Comparison of ENCODE assay signal across 8 cellular contexts in genomic region chr5:67350600-67351315, GRCh38.
A peak's percentile ranks its signal among the peaks of the same experiment; 100 is the strongest.
DNase-seq lines count a peak whose midpoint lies in the region; ATAC-seq and TF ChIP-seq lines count a peak whose summit lies in the region.

No MANE protein-coding gene starts in this region.

- H3K4me3 ChIP-seq in Peyer's patch, result peak overlapping the region in 2 of 4 donors; percentile 4 to 19

- peak overlapping the region in 3 of 4 donors; percentile 42 to 50 (median 44) for H3K27ac ChIP-seq in Peyer's patch

- DNase-seq in stimulated activated naive CD4-positive, alpha-beta T cell (lab: John Stamatoyannopoulos, UW), result peak in 4 of 6 experiments; percentile 3 to 47 (median 35)
- DNase-seq in stimulated activated naive CD4-positive, alpha-beta T cell treated with Interleukin-2 at 50 U/mL for 16 hours (lab: John Stamatoyannopoulos, UW), result no peak
- peak in 2 of 3 donors; percentile 29 to 71 for DNase-seq in Peyer's patch
- peak; percentile 73 for DNase-seq in fibroblast of gingiva (ENCODE audit: low read depth)
- no peak for DNase-seq in inferior parietal cortex (ENCODE audit: extremely low spot score)
- no peak for DNase-seq in erythroblast (lab: John Stamatoyannopoulos, UW)

- TF ChIP-seq POLR2A in Peyer's patch (IDR thresholded peaks at IDR 0.05), result no peak
- no peak for TF ChIP-seq POLR2A in erythroblast (IDR thresholded peaks at IDR 0.05; ENCODE audit: low read length)

- TF ChIP-seq CTCF in Peyer's patch (IDR thresholded peaks at IDR 0.05), result no peak

- H3K36me3 ChIP-seq in Peyer's patch, result no peaks in the 10 kb centered on the region

- no peaks in the 10 kb centered on the region for H3K4me1 ChIP-seq in Peyer's patch

- no peaks in the 10 kb centered on the region for H3K9me3 ChIP-seq in Peyer's patch

- ATAC-seq in HG03457 (IDR thresholded peaks at IDR 0.05; ENCODE audit: unreplicated experiment) (no peak), HG03280 (IDR thresholded peaks at IDR 0.05; ENCODE audit: unreplicated experiment) (no peak)

- H3K27me3 ChIP-seq in Peyer's patch, result no peaks in the 10 kb centered on the region

Comparison
In these comparisons a context has a peak if more than half of its experiments do, and no peak if none do; other contexts are left out.
1. DNase-seq: peak in stimulated activated naive CD4-positive, alpha-beta T cell (4 of 6), Peyer's patch (2 of 3) and fibroblast of gingiva (single experiment); none in stimulated activated naive CD4-positive, alpha-beta T cell treated with Interleukin-2 at 50 U/mL for 16 hours (single experiment), inferior parietal cortex (single experiment) and erythroblast (0 of 2).